ENCODE assay signal across 8 cellular contexts in genomic region chr9:93575706-93576295, GRCh38. TPM values are rescaled to one million over a fixed set of nuclear protein-coding genes. Genes with fewer than 3 reads are reported as not detected.
A peak's percentile ranks its signal among the peaks of the same experiment; 100 is the strongest.
DNase-seq lines count a peak whose midpoint lies in the region; ATAC-seq and TF ChIP-seq lines count a peak whose summit lies in the region.

No MANE protein-coding gene starts in this region.

- H3K4me1 ChIP-seq in lower lobe of right lung, result peaks cover 49% of the 10 kb centered on the region

- peak; percentile 48 for DNase-seq in AG10803 (ENCODE audit: low read depth)
- peak; percentile 54 for DNase-seq in M059J (ENCODE audit: low read depth)
- DNase-seq in activated CD4-positive, alpha-beta T cell treated with anti-CD3 and anti-CD28 coated beads for 4 hours, result peak; percentile 43 to 49
- peak; percentile 42 for DNase-seq in effector CD4-positive, alpha-beta T cell
- DNase-seq in lower lobe of right lung, result peak; percentile 79
- peak; percentile 40 to 50 for DNase-seq in stimulated activated CD8-positive, alpha-beta memory T cell treated with anti-CD3 and anti-CD28 coated beads, Interleukin-2, amount 100 ng/mL, for 48 hours (ENCODE audit: low read depth in 2 of 2)
- no peak for DNase-seq in middle frontal gyrus (ENCODE audit: extremely low spot score, low spot score)

- H3K4me3 ChIP-seq in AG10803 (ENCODE audit: low read length), result peak overlapping the region; percentile 76
- H3K4me3 ChIP-seq in lower lobe of right lung, result peak overlapping the region; percentile 81

- H3K27me3 ChIP-seq in lower lobe of right lung (ENCODE audit: low read depth), result no peaks in the 10 kb centered on the region

- peak overlapping the region; percentile 94 for H3K27ac ChIP-seq in lower lobe of right lung

- H3K9me3 ChIP-seq in lower lobe of right lung, result no peaks in the 10 kb centered on the region

- H3K36me3 ChIP-seq in lower lobe of right lung, result no peaks in the 10 kb centered on the region

- TF ChIP-seq CTCF in AG10803 (conservative IDR thresholded peaks at IDR 0.05; ENCODE audit: low read length) (no peak), lower lobe of right lung (IDR thresholded peaks at IDR 0.05) (no peak)

- intact Hi-C loops in lower lobe of right lung (cut with DNase I), result no loop called here

- ATAC-seq in GM19324 (IDR thresholded peaks at IDR 0.05; ENCODE audit: low FRiP score, unreplicated experiment) (peak; percentile 30), lower lobe of right lung (peak; percentile 37 to 59)

RNA-seq across cellular contexts. Expression of gene PHF2, which starts 0.6 kb away (rescaled TPM):
- 18.8 and 22.6 TPM in 2 replicates for total RNA-seq in M059J (2014; rRNA removed; shearing (Covaris generic))
- 39.1 TPM for total RNA-seq in lower lobe of right lung
